In genomic region chr1:104132386-104132973, GRCh38 we compare ENCODE assay signal across 8 cellular contexts.
A peak's percentile ranks its signal among the peaks of the same experiment; 100 is the strongest.
DNase-seq lines count a peak whose midpoint lies in the region; ATAC-seq, FAIRE-seq and TF ChIP-seq lines count a peak whose summit lies in the region.

No MANE protein-coding gene starts in this region.

- no peak overlapping the region for H3K4me2 ChIP-seq in HepG2 (ENCODE audit: low read depth, low read length)

- TF ChIP-seq POLR2A in HepG2 (IDR thresholded peaks at IDR 0.05; ENCODE audit: insufficient read depth in 1 of 2, low read depth in 2 of 2, low read length in 2 of 2), result no peak

- no peak overlapping the region for H3K4me3 ChIP-seq in heart right ventricle
- H3K4me3 ChIP-seq in right atrium auricular region, result no peak overlapping the region
- no peak overlapping the region for H3K4me3 ChIP-seq in HepG2 (replicated peaks in 1 of 3; ENCODE audit: insufficient read depth in 1 of 3, low read depth in 2 of 3, low read length in 3 of 3)
- H3K4me3 ChIP-seq in naive thymus-derived CD4-positive, alpha-beta T cell (ENCODE audit: low read length), result no peak overlapping the region

- no peaks in the 10 kb centered on the region for H3K27me3 ChIP-seq in heart right ventricle
- H3K27me3 ChIP-seq in right atrium auricular region, result no peaks in the 10 kb centered on the region
- H3K27me3 ChIP-seq in HepG2 (ENCODE audit: control insufficient read depth in 1 of 2, insufficient read depth in 2 of 2, low read length in 2 of 2), result no peaks in the 10 kb centered on the region
- no peaks in the 10 kb centered on the region for H3K27me3 ChIP-seq in naive thymus-derived CD4-positive, alpha-beta T cell (ENCODE audit: control insufficient read depth in 2 of 2, insufficient read depth in 2 of 2, low read length in 2 of 2)

- no peak overlapping the region for H3K9ac ChIP-seq in HepG2 (ENCODE audit: insufficient read depth, low read depth, low read length)

- TF ChIP-seq CTCF in heart right ventricle (IDR thresholded peaks at IDR 0.05) (peak in 6 of 9 donors; percentile 22 to 41 (median 28)), right atrium auricular region (IDR thresholded peaks at IDR 0.05) (peak in 1 of 2 donors; percentile 31), HepG2 (CRISPR knock-in tag; IDR thresholded peaks at IDR 0.05) (peak; percentile 64)

- no peaks in the 10 kb centered on the region for H3K79me2 ChIP-seq in HepG2 (ENCODE audit: insufficient read depth, low read length)

- BruUV-seq in HepG2 (replicated peaks; lab: Mats Ljungman, UMichigan), result no TSS peak

- intact Hi-C loops in heart right ventricle (cut with DNase I) (loop anchor here in 3 of 10 donors (5.0 kb wide), 1 partner anchor 345 kb away; no protein-coding TSS in a partner anchor), HepG2 (cut with micrococcal nuclease; ENCODE audit: unreplicated experiment) (loop anchor here (1.0 kb wide), 1 partner anchor 184 kb away; no protein-coding TSS in a partner anchor)
- intact Hi-C loops in naive thymus-derived CD4-positive, alpha-beta T cell (cut with micrococcal nuclease), result no loop called here

- no peak overlapping the region for H3K27ac Mint-ChIP-seq in naive thymus-derived CD4-positive, alpha-beta T cell

- POLR2A ChIA-PET in HepG2 (lab: Yijun Ruan, JAX), result no interaction called here
- POLR2A ChIA-PET in naive thymus-derived CD4-positive, alpha-beta T cell (lab: Charles Lee), result no interaction called here

- H4K20me1 ChIP-seq in HepG2 (ENCODE audit: insufficient read depth, low read length), result no peaks in the 10 kb centered on the region

- no peak overlapping the region for H3K4me3 Mint-ChIP-seq in naive thymus-derived CD4-positive, alpha-beta T cell

- no peaks in the 10 kb centered on the region for H3K9me3 ChIP-seq in heart right ventricle
- no peaks in the 10 kb centered on the region for H3K9me3 ChIP-seq in right atrium auricular region
- no peaks in the 10 kb centered on the region for H3K9me3 ChIP-seq in HepG2 (ENCODE audit: low read length)
- no peaks in the 10 kb centered on the region for H3K9me3 ChIP-seq in naive thymus-derived CD4-positive, alpha-beta T cell (ENCODE audit: control insufficient read depth in 2 of 3, low read length in 3 of 3)

- H3K4me1 ChIP-seq in heart right ventricle (no peaks in the 10 kb centered on the region), right atrium auricular region (no peaks in the 10 kb centered on the region), HepG2 (ENCODE audit: insufficient read depth, low read length) (no peaks in the 10 kb centered on the region)
- no peaks in the 10 kb centered on the region for H3K4me1 ChIP-seq in naive thymus-derived CD4-positive, alpha-beta T cell (ENCODE audit: control insufficient read depth in 2 of 2, insufficient read depth in 2 of 2, low read length in 2 of 2)

- peak; percentile 30 for FAIRE-seq in HepG2 (lab: Jason Lieb, UNC)

- ATAC-seq in heart right ventricle, result peak in 1 of 8 donors; percentile 50
- peak; percentile 93 for ATAC-seq in HepG2
- ATAC-seq in naive thymus-derived CD4-positive, alpha-beta T cell, result no peak
- no peak for ATAC-seq in GM19328 (IDR thresholded peaks at IDR 0.05; ENCODE audit: unreplicated experiment)

- no peak for DNase-seq in heart right ventricle
- DNase-seq in right atrium auricular region (ENCODE audit: low spot score), result no peak
- DNase-seq in SK-N-DZ (ENCODE audit: low spot score), result peak; percentile 57
- peak; percentile 28 for DNase-seq in HepG2 (ENCODE audit: low spot score)
- DNase-seq in naive thymus-derived CD4-positive, alpha-beta T cell, result no peak
- no peak for DNase-seq in NK-92 treated with Interleukin-12 subunit alpha and Interleukin-12 subunit beta, amount 100 ng/mL, for 24 hours (lab: John Stamatoyannopoulos, UW)

- TF ChIP-seq RAD21 in Ishikawa (IDR thresholded peaks at IDR 0.05; ENCODE audit: low read depth) (peak; percentile 75), HepG2 (CRISPR knock-in tag; IDR thresholded peaks at IDR 0.05) (no peak)

- H3K27ac ChIP-seq in heart right ventricle (no peak overlapping the region), right atrium auricular region (no peak overlapping the region), HepG2 (ENCODE audit: extremely low read length, insufficient read depth, low read length) (no peak overlapping the region)
- H3K27ac ChIP-seq in naive thymus-derived CD4-positive, alpha-beta T cell (ENCODE audit: low read depth, low read length), result no peak overlapping the region

- H3K4me1 Mint-ChIP-seq in naive thymus-derived CD4-positive, alpha-beta T cell, result no peaks in the 10 kb centered on the region

- peaks cover 2 to 21% (median 10%) of the 10 kb centered on the region in 11 donors for H3K9me3 Mint-ChIP-seq in naive thymus-derived CD4-positive, alpha-beta T cell

- H3K36me3 Mint-ChIP-seq in naive thymus-derived CD4-positive, alpha-beta T cell, result no peaks in the 10 kb centered on the region

- H3K27me3 Mint-ChIP-seq in naive thymus-derived CD4-positive, alpha-beta T cell, result peaks cover 0 to 4% (median 0%) of the 10 kb centered on the region in 5 donors

- H3K36me3 ChIP-seq in heart right ventricle, result no peaks in the 10 kb centered on the region
- no peaks in the 10 kb centered on the region for H3K36me3 ChIP-seq in right atrium auricular region
- no peaks in the 10 kb centered on the region for H3K36me3 ChIP-seq in HepG2 (replicated peaks in 1 of 2; ENCODE audit: control insufficient read depth in 1 of 2, insufficient read depth in 2 of 2, low read length in 2 of 2)
- no peaks in the 10 kb centered on the region for H3K36me3 ChIP-seq in naive thymus-derived CD4-positive, alpha-beta T cell (ENCODE audit: control insufficient read depth in 2 of 3, insufficient read depth in 3 of 3, low read length in 3 of 3)

- in situ Hi-C loops in HepG2 (cut with HindIII; ENCODE audit: extremely low pct_ligation_motif_present, low pct_unique_long_range_greater_than_20kb), result loop anchor here (10.0 kb wide), 1 partner anchor 188 kb away; no protein-coding TSS in a partner anchor

- H2AFZ ChIP-seq in HepG2 (ENCODE audit: low read length), result no peak overlapping the region

- CTCF ChIA-PET in HepG2 (lab: Yijun Ruan, JAX; ENCODE audit: low intra/inter-chr PET ratio, low total read pairs), result interaction anchor here (1.3 kb wide), 1 partner anchor 344 kb away, joined by 3 read pairs; no protein-coding TSS in a partner anchor
- CTCF ChIA-PET in naive thymus-derived CD4-positive, alpha-beta T cell (lab: Charles Lee), result no interaction called here

- TF ChIP-seq EP300 in Ishikawa (IDR thresholded peaks at IDR 0.05; ENCODE audit: borderline replicate concordance) (no peak), HepG2 (IDR thresholded peaks at IDR 0.05; ENCODE audit: low read depth in 2 of 2, low read length in 2 of 2) (no peak), HepG2 (CRISPR knock-in tag; IDR thresholded peaks at IDR 0.05; ENCODE audit: borderline replicate concordance) (no peak)

TF ChIP-seq in Ishikawa, 13 proteins besides CTCF, POLR2A, EP300 and RAD21 (continues in another document):
- no peak for TF ChIP-seq YY1 (IDR thresholded peaks at IDR 0.05; ENCODE audit: low read depth)
- no peak for TF ChIP-seq TEAD4 (IDR thresholded peaks at IDR 0.05)
- TF ChIP-seq REST (IDR thresholded peaks at IDR 0.05; ENCODE audit: low read depth), result no peak

TF ChIP-seq in HepG2, 621 proteins besides CTCF, POLR2A, EP300 and RAD21:
- TF ChIP-seq STAG1 (CRISPR knock-in tag; IDR thresholded peaks at IDR 0.05) (peak; percentile 52), SMC3 (IDR thresholded peaks at IDR 0.05; ENCODE audit: low read length) (peak; percentile 56; the same call in 1 of the 2 replicates), SNRNP70 (IDR thresholded peaks at IDR 0.05; ENCODE audit: low read depth, low read length) (no peak)
TF ChIP-seq in HepG2: peak in this region for 2.

Comparison
In these comparisons a context has a peak if more than half of its experiments do, and no peak if none do; other contexts are left out.
1. DNase-seq: peak in SK-N-DZ (single experiment) and HepG2 (single experiment); none in heart right ventricle (0 of 2), right atrium auricular region (single experiment), naive thymus-derived CD4-positive, alpha-beta T cell (0 of 9) and NK-92 treated with Interleukin-12 subunit alpha and Interleukin-12 subunit beta, amount 100 ng/mL, for 24 hours (single experiment).